Comparison of ENCODE assay signal across 10 cellular contexts in the genomic region with DNA sequence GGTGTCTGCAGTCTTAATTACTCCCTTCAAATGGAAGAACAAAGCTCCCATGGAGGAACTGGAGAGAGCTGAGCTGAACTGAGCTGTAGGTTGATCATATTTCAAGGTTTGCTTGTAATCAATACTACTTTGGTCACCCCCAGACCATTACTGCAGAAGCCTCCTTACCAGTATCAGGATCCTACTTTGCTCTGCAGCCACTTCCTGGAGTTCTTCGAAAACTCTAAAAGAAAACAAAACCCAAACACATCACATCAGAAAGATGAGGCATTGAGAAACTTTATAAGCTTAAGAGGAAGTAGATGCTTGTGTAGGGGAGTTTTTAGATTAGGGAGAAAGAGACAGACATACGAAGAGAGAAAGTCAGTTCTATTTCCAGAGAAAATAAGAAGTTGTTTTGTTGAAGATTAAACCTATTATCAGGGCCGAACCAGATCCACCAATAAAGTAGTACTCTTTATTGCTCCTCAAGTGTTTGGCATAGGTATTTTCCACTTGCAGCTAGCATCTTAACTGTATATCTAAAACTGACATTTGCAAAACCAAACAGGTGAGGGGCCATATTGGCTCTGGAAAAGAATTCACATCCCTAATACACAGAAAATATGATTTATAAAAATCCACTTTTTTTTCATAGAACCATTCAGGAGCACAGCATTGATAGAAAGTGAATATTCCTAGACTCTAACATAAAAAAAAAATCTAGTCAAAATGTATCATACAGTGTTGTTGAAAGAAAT.
DNase-seq lines count a peak whose midpoint lies in the region; ATAC-seq, FAIRE-seq and TF ChIP-seq lines count a peak whose summit lies in the region.
"Had no signal": no experiment of that assay in that cellular context is flagged by ENCODE, and none has a peak within 500 bp of the region (broad histone marks: within the 10 kb centered on the region; RNA-seq: fewer than 3 reads in every experiment).

No MANE protein-coding gene starts in this region.

- H3K27ac ChIP-seq in H1 (ENCODE audit: low read depth, low read length) (no peak overlapping the region), esophagus squamous epithelium (no peak overlapping the region)

- peaks cover 72% of the 10 kb centered on the region for H3K4me1 Mint-ChIP-seq in HFFc6 (ENCODE audit: low read depth)

- no peaks in the 10 kb centered on the region for H3K23me2 ChIP-seq in H1 (ENCODE audit: low read depth, low read length)

- ATAC-seq in GM18508 (IDR thresholded peaks at IDR 0.05; ENCODE audit: insufficient read depth, unreplicated experiment), result peak; percentile 33
- ATAC-seq in GM21526 (IDR thresholded peaks at IDR 0.05; ENCODE audit: low FRiP score, unreplicated experiment), result peak; percentile 33
- ATAC-seq in HG03565 (IDR thresholded peaks at IDR 0.05; ENCODE audit: unreplicated experiment), result peak; percentile 23
- ATAC-seq: Panc1 had no signal

- H3K79me2 ChIP-seq in H1 (ENCODE audit: control insufficient read depth in 1 of 2, insufficient read depth in 2 of 2, low read length in 2 of 2), result no peaks in the 10 kb centered on the region

- intact Hi-C loops in esophagus squamous epithelium (cut with DNase I), result no loop called here

- H4K5ac ChIP-seq in H1 (ENCODE audit: insufficient read length, low read depth, low read length), result no peak overlapping the region

- TF ChIP-seq POLR2A in H1 (IDR thresholded peaks at IDR 0.05; ENCODE audit: control extremely low read depth in 1 of 2, low read depth in 2 of 2, low read length in 2 of 2), result no peak
- no peak for TF ChIP-seq POLR2A in esophagus squamous epithelium (IDR thresholded peaks at IDR 0.05)
- no peak for TF ChIP-seq POLR2A in erythroblast (IDR thresholded peaks at IDR 0.05; ENCODE audit: low read length)

- H3K9me3 Mint-ChIP-seq in HFFc6, result no peaks in the 10 kb centered on the region
- H3K9me3 Mint-ChIP-seq: activated T-cell treated with anti-CD3 and anti-CD28 coated beads, Interleukin-2, amount 50 U/mL, for 4 hours had no signal

- DNase-seq in H1 (ENCODE audit: low read depth in 1 of 2, low spot score in 2 of 2) (no peak), GM19238 (ENCODE audit: insufficient read length, low spot score) (no peak), esophagus squamous epithelium (lab: John Stamatoyannopoulos, UW) (no peak), erythroblast (lab: John Stamatoyannopoulos, UW) (no peak), HFFc6 (no peak)
- DNase-seq: activated T-cell treated with anti-CD3 and anti-CD28 coated beads, Interleukin-2, amount 50 U/mL, for 4 hours had no signal

- no peak overlapping the region for H3K4me2 ChIP-seq in H1 (ENCODE audit: insufficient read depth in 1 of 2, low read depth in 2 of 2, low read length in 2 of 2)

- no peak overlapping the region for H3K4ac ChIP-seq in H1 (replicated peaks; ENCODE audit: insufficient read length, low read depth, low read length)

- H3K27ac Mint-ChIP-seq in HFFc6, result no peak overlapping the region

- H4K8ac ChIP-seq in H1 (ENCODE audit: extremely low read depth, insufficient read depth, low read length), result no peak overlapping the region

- peaks cover 4 to 19% (median 14%) of the 10 kb centered on the region in 4 experiments; a peak in 6 of 7 replicates for H3K4me1 ChIP-seq in H1 (replicated peaks in 1 of 4; ENCODE audit: control insufficient read depth in 3 of 4, insufficient read depth in 4 of 4, low read length in 3 of 4)
- H3K4me1 ChIP-seq in esophagus squamous epithelium, result peaks cover 26 to 50% (median 33%) of the 10 kb centered on the region in 3 donors

- H3K9ac ChIP-seq in H1 (replicated peaks in 1 of 4; ENCODE audit: extremely low read depth in 1 of 4, low read depth in 3 of 4, low read length in 3 of 4), result no peak overlapping the region

- 0 out of 2 replicates have a peak overlapping the region, but pooled peaks have one; percentile 30 for H2BK12ac ChIP-seq in H1 (ENCODE audit: low read depth, low read length)

- no peak overlapping the region for H3K14ac ChIP-seq in H1 (ENCODE audit: insufficient read length)

- H3K18ac ChIP-seq in H1 (ENCODE audit: extremely low read depth, low read length), result no peak overlapping the region; the same call in 1 of the 2 replicates

- no peaks in the 10 kb centered on the region for H3K9me3 ChIP-seq in H1 (ENCODE audit: insufficient read depth in 2 of 2, low read depth in 1 of 2, low read length in 1 of 2)
- no peaks in the 10 kb centered on the region for H3K9me3 ChIP-seq in esophagus squamous epithelium

- H2AK5ac ChIP-seq in H1 (ENCODE audit: low read depth, low read length), result no peak overlapping the region

- H4K91ac ChIP-seq in H1 (replicated peaks; ENCODE audit: insufficient read length, low read length), result no peak overlapping the region

- H3K23ac ChIP-seq in H1 (ENCODE audit: insufficient read length), result no peak overlapping the region

- H3K36me3 ChIP-seq in H1 (ENCODE audit: control insufficient read depth in 2 of 4, insufficient read depth in 4 of 4, low read length in 3 of 4) (no peaks in the 10 kb centered on the region), esophagus squamous epithelium (no peaks in the 10 kb centered on the region)

- H3K4me3 ChIP-seq in H1 (ENCODE audit: extremely low read depth in 1 of 4, insufficient read depth in 2 of 4, low read depth in 3 of 4, low read length in 4 of 4), result no peak overlapping the region
- no peak overlapping the region for H3K4me3 ChIP-seq in esophagus squamous epithelium

- TF ChIP-seq EP300 in H1 (IDR thresholded peaks at IDR 0.05; ENCODE audit: borderline replicate concordance in 1 of 2, low read depth in 2 of 2, low read length in 2 of 2), result no peak

- H2BK120ac ChIP-seq in H1 (replicated peaks; ENCODE audit: low read depth, low read length), result no peak overlapping the region

- no peak overlapping the region for H2BK15ac ChIP-seq in H1 (ENCODE audit: low read length)

- CTCF ChIA-PET in H1 (lab: Charles Lee; ENCODE audit: partially characterized antibody), result interaction anchor here (1.5 kb wide), 1 partner anchor 10 kb away, joined by 4 read pairs; no protein-coding TSS in a partner anchor

- peak overlapping the region; percentile 38; the same call in 1 of the 2 replicates for H2AFZ ChIP-seq in H1 (ENCODE audit: low read length)

- 0 out of 2 replicates have a peak overlapping the region, but pooled peaks have one; percentile 12 for H2BK5ac ChIP-seq in H1 (ENCODE audit: low read depth, low read length)

- peaks cover 2% of the 10 kb centered on the region; the same call in 1 of the 2 replicates for H3K27me3 Mint-ChIP-seq in HFFc6 (ENCODE audit: insufficient read depth)

- no peak for TF ChIP-seq CTCF in H1 (IDR thresholded peaks at IDR 0.05; ENCODE audit: control extremely low read depth in 1 of 3, insufficient read depth in 1 of 3, low read depth in 1 of 3, low read length in 3 of 3)
- no peak for TF ChIP-seq CTCF in esophagus squamous epithelium (IDR thresholded peaks at IDR 0.05)
- no peak for TF ChIP-seq CTCF in HFFc6 (IDR thresholded peaks at IDR 0.05)

- no peak overlapping the region for H3K56ac ChIP-seq in H1 (replicated peaks; ENCODE audit: insufficient read length, low read depth, low read length)

- H3K27me3 ChIP-seq in H1 (replicated peaks in 1 of 4; ENCODE audit: control insufficient read depth in 3 of 4, extremely low read depth in 1 of 4, insufficient read depth in 3 of 4, low read length in 3 of 4), result no peaks in the 10 kb centered on the region
- H3K27me3 ChIP-seq in esophagus squamous epithelium, result no peaks in the 10 kb centered on the region

- WGBS in H1 (ENCODE audit: extremely low coverage in 1 of 2, insufficient coverage in 1 of 2, insufficient read length in 1 of 2, insufficient replicate concordance in 2 of 2, low coverage in 1 of 2, low lambda C conversion rate in 2 of 2, missing lambda C conversion rate in 1 of 2), 2 experiments, result 86% methylated on average over 3 of the region's 3 CpGs; no CpG with 5 or more reads in 1 of the 2 experiments
- 69 to 77% methylated on average over 3 of the region's 3 CpGs for WGBS in esophagus squamous epithelium, 2 donors

- H3K36me3 Mint-ChIP-seq in HFFc6 (ENCODE audit: low read depth), result no peaks in the 10 kb centered on the region

- no peaks in the 10 kb centered on the region for H3K79me1 ChIP-seq in H1 (ENCODE audit: low read depth, low read length)

- POLR2A ChIA-PET in H1 (lab: Charles Lee; ENCODE audit: partially characterized antibody), result interaction anchor here (0.7 kb wide), 1 partner anchor 20 kb away, joined by 3 read pairs; no protein-coding TSS in a partner anchor

- TF ChIP-seq RAD21 in H1 (IDR thresholded peaks at IDR 0.05 in 1 of 2, conservative IDR thresholded peaks at IDR 0.05 in 1 of 2; ENCODE audit: low read depth in 2 of 2, low read length in 2 of 2), result no peak

- FAIRE-seq in H1 (lab: Jason Lieb, UNC), result no peak

- H2BK20ac ChIP-seq in H1 (ENCODE audit: low read length), result no peak overlapping the region

- H3K4me3 Mint-ChIP-seq in HFFc6, result no peak overlapping the region
- H3K4me3 Mint-ChIP-seq: activated T-cell treated with anti-CD3 and anti-CD28 coated beads, Interleukin-2, amount 50 U/mL, for 4 hours had no signal

- H4K20me1 ChIP-seq in H1 (replicated peaks in 1 of 2; ENCODE audit: control insufficient read depth in 1 of 2, insufficient read depth in 2 of 2, low read length in 2 of 2), result no peaks in the 10 kb centered on the region

TF ChIP-seq in H1, 55 proteins besides CTCF, POLR2A, EP300 and RAD21 (continues in another document):
- TF ChIP-seq GTF2F1 (IDR thresholded peaks at IDR 0.05; ENCODE audit: borderline replicate concordance, low read depth, low read length) (no peak), ATF2 (IDR thresholded peaks at IDR 0.05; ENCODE audit: low read length) (no peak), CEBPB (IDR thresholded peaks at IDR 0.05; ENCODE audit: low read depth, low read length) (no peak), EZH2 (IDR thresholded peaks at IDR 0.05; ENCODE audit: low read depth, low read length, severe bottlenecking) (no peak), BRCA1 (IDR thresholded peaks at IDR 0.05; ENCODE audit: low read depth, low read length) (no peak), FOSL1 (IDR thresholded peaks at IDR 0.05; ENCODE audit: insufficient read depth, low read depth, low read length) (no peak), E2F6 (IDR thresholded peaks at IDR 0.05) (no peak)
